Comparison of ENCODE assay signal across 23 cellular contexts in genomic region chr19:31725051-31725450, GRCh38.
"Had no signal": no experiment of that assay in that cellular context is flagged by ENCODE, and none has a peak within 500 bp of the region (broad histone marks: within the 10 kb centered on the region; RNA-seq: fewer than 3 reads in every experiment).

No MANE protein-coding gene starts in this region.

- H3K36me3 Mint-ChIP-seq: activated CD8-positive, alpha-beta memory T cell treated with anti-CD3 and anti-CD28 coated beads, Interleukin-2, amount 10 ng/mL, durations not matched to agents 7 days and 5 days had no signal

- DNase-seq: activated CD4-positive, alpha-beta T cell treated with anti-CD3 and anti-CD28 coated beads, Interleukin-2, amount 10 ng/mL, durations not matched to agents 7 days and 5 days; activated CD4-positive, CD25-positive, alpha-beta regulatory T cell treated with anti-CD3 and anti-CD28 coated beads, Interleukin-2, amount 50 U/mL, for 72 hours; activated CD8-positive, alpha-beta memory T cell treated with anti-CD3 and anti-CD28 coated beads, Interleukin-2, amount 10 ng/mL, durations not matched to agents 7 days and 5 days; activated CD8-positive, alpha-beta T cell treated with anti-CD3 and anti-CD28 coated beads for 36 hours; activated effector memory CD4-positive, alpha-beta T cell treated with anti-CD3 and anti-CD28 coated beads, Interleukin-2, amount 50 U/mL, for 16 hours; activated naive CD4-positive, alpha-beta T cell treated with anti-CD3 and anti-CD28 coated beads, Interleukin-2, amount 50 U/mL, for 16 hours; activated T-cell treated with anti-CD3 and anti-CD28 coated beads for 4 hours; anterior cingulate cortex; cerebellar nuclear complex; cortex of kidney; foreskin keratinocyte; hippocampal formation; left ventricle myocardium superior; mammary epithelial cell; occipital lobe; right lobe of liver; stimulated activated CD4-positive, alpha-beta T cell treated with anti-CD3 and anti-CD28 coated beads, Interleukin-1b, Interleukin-23, amount 100 ng/mL, for 48 hours; substantia nigra; thyroid gland had no signal

- H3K4me3 Mint-ChIP-seq: activated CD4-positive, alpha-beta T cell treated with anti-CD3 and anti-CD28 coated beads, Interleukin-2, amount 10 ng/mL, durations not matched to agents 7 days and 5 days; activated CD8-positive, alpha-beta memory T cell treated with anti-CD3 and anti-CD28 coated beads, Interleukin-2, amount 10 ng/mL, durations not matched to agents 7 days and 5 days; activated CD8-positive, alpha-beta T cell treated with anti-CD3 and anti-CD28 coated beads for 36 hours; stimulated activated naive CD8-positive, alpha-beta T cell treated with anti-CD3 and anti-CD28 coated beads, Interleukin-15, Interleukin-2, amounts not matched to agents 100 ng/mL and 50 ng/mL, for 24 hours had no signal

- H3K27ac ChIP-seq: foreskin keratinocyte, right lobe of liver, skin epidermis, thyroid gland, VCaP had no signal

- H3K36me3 ChIP-seq: right lobe of liver, thyroid gland had no signal

- H3K9me3 Mint-ChIP-seq: activated CD4-positive, alpha-beta T cell treated with anti-CD3 and anti-CD28 coated beads, Interleukin-2, amount 10 ng/mL, durations not matched to agents 7 days and 5 days; activated CD8-positive, alpha-beta T cell treated with anti-CD3 and anti-CD28 coated beads for 36 hours; stimulated activated naive CD8-positive, alpha-beta T cell treated with anti-CD3 and anti-CD28 coated beads, Interleukin-15, Interleukin-2, amounts not matched to agents 100 ng/mL and 50 ng/mL, for 24 hours had no signal

- H3K4me3 ChIP-seq: right lobe of liver, skin epidermis, thyroid gland had no signal

- H3K27me3 ChIP-seq: foreskin keratinocyte, right lobe of liver, thyroid gland had no signal

- ATAC-seq: activated CD8-positive, alpha-beta memory T cell treated with anti-CD3 and anti-CD28 coated beads, Interleukin-2, amount 10 ng/mL, durations not matched to agents 7 days and 5 days; activated CD8-positive, alpha-beta T cell treated with anti-CD3 and anti-CD28 coated beads for 36 hours; foreskin keratinocyte; left ventricle myocardium superior; right lobe of liver had no signal

- H3K27me3 Mint-ChIP-seq: activated CD4-positive, alpha-beta T cell treated with anti-CD3 and anti-CD28 coated beads, Interleukin-2, amount 10 ng/mL, durations not matched to agents 7 days and 5 days; activated CD8-positive, alpha-beta memory T cell treated with anti-CD3 and anti-CD28 coated beads, Interleukin-2, amount 10 ng/mL, durations not matched to agents 7 days and 5 days; stimulated activated naive CD8-positive, alpha-beta T cell treated with anti-CD3 and anti-CD28 coated beads, Interleukin-15, Interleukin-2, amounts not matched to agents 100 ng/mL and 50 ng/mL, for 24 hours had no signal

- H3K27ac Mint-ChIP-seq: activated CD4-positive, alpha-beta T cell treated with anti-CD3 and anti-CD28 coated beads, Interleukin-2, amount 10 ng/mL, durations not matched to agents 7 days and 5 days; activated CD8-positive, alpha-beta memory T cell treated with anti-CD3 and anti-CD28 coated beads, Interleukin-2, amount 10 ng/mL, durations not matched to agents 7 days and 5 days; activated CD8-positive, alpha-beta T cell treated with anti-CD3 and anti-CD28 coated beads for 36 hours; stimulated activated naive CD8-positive, alpha-beta T cell treated with anti-CD3 and anti-CD28 coated beads, Interleukin-15, Interleukin-2, amounts not matched to agents 100 ng/mL and 50 ng/mL, for 24 hours had no signal

- H3K4me1 ChIP-seq: foreskin keratinocyte, right lobe of liver, thyroid gland had no signal

- H3K4me1 Mint-ChIP-seq: activated CD4-positive, alpha-beta T cell treated with anti-CD3 and anti-CD28 coated beads, Interleukin-2, amount 10 ng/mL, durations not matched to agents 7 days and 5 days; activated CD8-positive, alpha-beta memory T cell treated with anti-CD3 and anti-CD28 coated beads, Interleukin-2, amount 10 ng/mL, durations not matched to agents 7 days and 5 days had no signal

- FAIRE-seq: endometrium had no signal

- H3K9me3 ChIP-seq: right lobe of liver, thyroid gland had no signal
